In genomic region chr16:73092236-73092781, GRCh38 we compare ENCODE assay signal across 18 cellular contexts. TPM values are rescaled to one million over a fixed set of nuclear protein-coding genes. Genes with fewer than 3 reads are reported as not detected.
DNase-seq lines count a peak whose midpoint lies in the region; ATAC-seq and TF ChIP-seq lines count a peak whose summit lies in the region.
"Had no signal": no experiment of that assay in that cellular context is flagged by ENCODE, and none has a peak within 500 bp of the region (broad histone marks: within the 10 kb centered on the region; RNA-seq: fewer than 3 reads in every experiment).

No MANE protein-coding gene starts in this region.

- no peaks in the 10 kb centered on the region for H4K20me1 ChIP-seq in GM23338 (replicated peaks; ENCODE audit: insufficient read depth)

- no peaks in the 10 kb centered on the region for H3K36me3 Mint-ChIP-seq in GM23338 (ENCODE audit: low read depth)

- H3K4me1 Mint-ChIP-seq in GM23338, result 0 out of 3 replicates have a peak, but pooled peaks cover 2% of the 10 kb centered on the region
- H3K4me1 Mint-ChIP-seq: B cell had no signal

- peak overlapping the region; percentile 78; the same call in 1 of the 2 replicates for H2AFZ ChIP-seq in GM23338
- H2AFZ ChIP-seq: parathyroid adenoma had no signal

- DNase-seq in GM23338 (ENCODE audit: low spot score) (no peak), amygdala (lab: John Stamatoyannopoulos, UW) (peak in 34 of 56 donors; percentile 1 to 62 (median 26)), iris pigment epithelial cell (ENCODE audit: low read depth) (peak; percentile 3), pons (ENCODE audit: low spot score) (peak; percentile 86), left ventricle myocardium superior (no peak), NCI-H1417 (lab: John Stamatoyannopoulos, UW) (no peak)
- DNase-seq: mesenchymal stem cell; NCI-H1694 treated with DMSO at 0.1 percent for 48 hours; NCI-H446 treated with DMSO at 0.1 percent for 48 hours; stimulated activated CD4-positive, alpha-beta T cell treated with anti-CD3 and anti-CD28 coated beads, Interleukin-15, amount 100 ng/mL, for 24 hours; WERI-Rb-1 had no signal

- H3K27me3 ChIP-seq in GM23338 (ENCODE audit: insufficient read depth), result no peaks in the 10 kb centered on the region

- no peak overlapping the region for H3K27ac Mint-ChIP-seq in GM23338
- H3K27ac Mint-ChIP-seq: B cell had no signal

- no peaks in the 10 kb centered on the region for H3K36me3 ChIP-seq in GM23338 (ENCODE audit: insufficient read depth)
- H3K36me3 ChIP-seq: suprapubic skin, WERI-Rb-1 had no signal

- H3K4me1 ChIP-seq in GM23338 (ENCODE audit: insufficient read depth), result no peaks in the 10 kb centered on the region
- H3K4me1 ChIP-seq: parathyroid adenoma had no signal

- H3K4me3 ChIP-seq in GM23338, result no peak overlapping the region
- H3K4me3 ChIP-seq: SK-N-MC, suprapubic skin had no signal

- no peak for ATAC-seq in GM23338
- no peak for ATAC-seq in GM21515 (IDR thresholded peaks at IDR 0.05; ENCODE audit: unreplicated experiment)
- no peak for ATAC-seq in HG03460 (IDR thresholded peaks at IDR 0.05; ENCODE audit: unreplicated experiment)
- ATAC-seq in left ventricle myocardium superior, result no peak
- ATAC-seq: HCT116 had no signal

- no peak overlapping the region for H3K27ac ChIP-seq in GM23338 (ENCODE audit: low read depth)
- H3K27ac ChIP-seq: parathyroid adenoma, SK-N-MC, suprapubic skin, WERI-Rb-1 had no signal

- H3K4me3 Mint-ChIP-seq in GM23338, result no peak overlapping the region
- H3K4me3 Mint-ChIP-seq: B cell had no signal

- no peaks in the 10 kb centered on the region for H3F3A ChIP-seq in GM23338 (replicated peaks; ENCODE audit: low read depth)

- TF ChIP-seq CTCF in GM23338 (conservative IDR thresholded peaks at IDR 0.05; ENCODE audit: low read depth in 2 of 2), result no peak

- H3K9me3 Mint-ChIP-seq in GM23338, result no peaks in the 10 kb centered on the region

- no peak overlapping the region for H3K4me2 ChIP-seq in GM23338

- no peaks in the 10 kb centered on the region for H3K79me2 ChIP-seq in GM23338 (replicated peaks; ENCODE audit: insufficient read depth)
- H3K79me2 ChIP-seq: parathyroid adenoma had no signal

- intact Hi-C loops in left ventricle myocardium superior (cut with micrococcal nuclease), result no loop called here

- peaks cover 6% of the 10 kb centered on the region for H3K27me3 Mint-ChIP-seq in GM23338 (ENCODE audit: insufficient read depth, low read depth, poor library complexity)

- no peaks in the 10 kb centered on the region for H3K9me2 ChIP-seq in GM23338 (ENCODE audit: insufficient read depth)

TF ChIP-seq in GM23338, 12 proteins besides CTCF, POLR2A, EP300 and RAD21:
- TF ChIP-seq JUNB (IDR thresholded peaks at IDR 0.05; ENCODE audit: unreplicated experiment), result no peak
- no peak for TF ChIP-seq ZNF462 (CRISPR knock-in tag; IDR thresholded peaks at IDR 0.05)
- TF ChIP-seq ZNF331 (CRISPR knock-in tag; IDR thresholded peaks at IDR 0.05; ENCODE audit: low read depth), result no peak
- TF ChIP-seq NANOG (IDR thresholded peaks at IDR 0.05; ENCODE audit: borderline replicate concordance), result no peak
- TF ChIP-seq POLR2AphosphoS5 (IDR thresholded peaks at IDR 0.05; ENCODE audit: low read depth), result no peak
- no peak for TF ChIP-seq STAT1 (IDR thresholded peaks at IDR 0.05; ENCODE audit: unreplicated experiment)
- no peak for TF ChIP-seq ZNF114 (CRISPR knock-in tag; IDR thresholded peaks at IDR 0.05)
- TF ChIP-seq ETS1 (IDR thresholded peaks at IDR 0.05), result no peak
- no peak for TF ChIP-seq REST (IDR thresholded peaks at IDR 0.05; ENCODE audit: unreplicated experiment)

RNA-seq across cellular contexts. Expression of gene ZFHX3, which starts 44.4 kb away (rescaled TPM):
- 0.74 and 1.0 TPM in 2 replicates for total RNA-seq in GM23338 (2014; rRNA removed; shearing (Covaris generic))
- 1.3 and 1.5 TPM in 2 replicates for polyA plus RNA-seq in GM23338 (2016; fragmentation: Nextera tagmentation; extraction: Ambion mirVana)
- total RNA-seq in left ventricle myocardium superior, result 8.1 TPM

Comparison
In these comparisons a context has a peak if more than half of its experiments do, and no peak if none do; other contexts are left out.
1. DNase-seq: peak in amygdala (34 of 56), iris pigment epithelial cell (single experiment) and pons (single experiment); none in GM23338 (single experiment), left ventricle myocardium superior (single experiment) and NCI-H1417 (0 of 3).